14 cellular contexts compared by ENCODE assay signal in genomic region chr9:37295796-37296195, GRCh38.
DNase-seq lines count a peak whose midpoint lies in the region; ATAC-seq, FAIRE-seq and TF ChIP-seq lines count a peak whose summit lies in the region.
"Had no signal": no experiment of that assay in that cellular context is flagged by ENCODE, and none has a peak within 500 bp of the region (broad histone marks: within the 10 kb centered on the region; RNA-seq: fewer than 3 reads in every experiment).

No MANE protein-coding gene starts in this region.

- no peak overlapping the region for H3K27ac ChIP-seq in HepG2 (ENCODE audit: extremely low read length, insufficient read depth, low read length)
- no peak overlapping the region for H3K27ac ChIP-seq in right lobe of liver
- no peak overlapping the region for H3K27ac ChIP-seq in MM.1S (ENCODE audit: low read length)
- no peak overlapping the region for H3K27ac ChIP-seq in PC-9
- H3K27ac ChIP-seq: neutrophil had no signal

- no peak for TF ChIP-seq POLR2A in HepG2 (IDR thresholded peaks at IDR 0.05; ENCODE audit: insufficient read depth in 1 of 2, low read depth in 2 of 2, low read length in 2 of 2)
- no peak for TF ChIP-seq POLR2A in right lobe of liver (IDR thresholded peaks at IDR 0.05)

- POLR2A ChIA-PET in HepG2 (lab: Yijun Ruan, JAX) (no interaction called here), PC-9 (lab: Charles Lee; ENCODE audit: unreplicated experiment) (no interaction called here)

- H3K27me3 Mint-ChIP-seq in type B pancreatic cell, result no peaks in the 10 kb centered on the region

- no peaks in the 10 kb centered on the region for H4K20me1 ChIP-seq in HepG2 (ENCODE audit: insufficient read depth, low read length)
- H4K20me1 ChIP-seq in MM.1S (ENCODE audit: insufficient read depth, low read length), result no peaks in the 10 kb centered on the region
- no peaks in the 10 kb centered on the region; the same call in 1 of the 2 replicates for H4K20me1 ChIP-seq in PC-9 (ENCODE audit: insufficient read depth)

- H3K9ac ChIP-seq in HepG2 (ENCODE audit: insufficient read depth, low read depth, low read length), result no peak overlapping the region
- no peak overlapping the region for H3K9ac ChIP-seq in MM.1S (ENCODE audit: low read length)

- ATAC-seq in HepG2 (no peak), right lobe of liver (no peak), HG03342 (IDR thresholded peaks at IDR 0.05; ENCODE audit: unreplicated experiment) (no peak), sciatic nerve (no peak)

- H3K4me3 Mint-ChIP-seq in type B pancreatic cell, result no peak overlapping the region

- intact Hi-C loops in HepG2 (cut with micrococcal nuclease; ENCODE audit: unreplicated experiment) (no loop called here), right lobe of liver (cut with DNase I) (no loop called here), PC-9 (cut with micrococcal nuclease; ENCODE audit: unreplicated experiment) (no loop called here), sciatic nerve (cut with DNase I) (no loop called here)

- TF ChIP-seq CTCF in HepG2 (CRISPR knock-in tag; IDR thresholded peaks at IDR 0.05), result no peak
- peak in 1 of 4 donors; percentile 25 for TF ChIP-seq CTCF in right lobe of liver (IDR thresholded peaks at IDR 0.05)
- TF ChIP-seq CTCF in MM.1S (IDR thresholded peaks at IDR 0.05; ENCODE audit: low read length), result peak; percentile 40; the same call in 1 of the 2 replicates
- TF ChIP-seq CTCF in bronchial epithelial cell (IDR thresholded peaks at IDR 0.05; ENCODE audit: insufficient read depth, low read length, severe bottlenecking), result peak; percentile 26
- TF ChIP-seq CTCF in type B pancreatic cell (conservative IDR thresholded peaks at IDR 0.05), result peak; percentile 59
- TF ChIP-seq CTCF in PC-9 (conservative IDR thresholded peaks at IDR 0.05), result no peak; the same call in 1 of the 2 replicates

- no peak for TF ChIP-seq RAD21 in HepG2 (CRISPR knock-in tag; IDR thresholded peaks at IDR 0.05)

- no peak overlapping the region for H3K4me2 ChIP-seq in HepG2 (ENCODE audit: low read depth, low read length)
- peak overlapping the region; percentile 3; the same call in 1 of the 2 replicates for H3K4me2 ChIP-seq in MM.1S (ENCODE audit: low read depth, low read length)
- H3K4me2 ChIP-seq in PC-9, result no peak overlapping the region

- H3K9me2 ChIP-seq in MM.1S (replicated peaks; ENCODE audit: insufficient read depth, low read length), result no peaks in the 10 kb centered on the region
- H3K9me2 ChIP-seq in PC-9 (ENCODE audit: insufficient read depth), result no peaks in the 10 kb centered on the region

- in situ Hi-C loops in HepG2 (cut with HindIII; ENCODE audit: extremely low pct_ligation_motif_present, low pct_unique_long_range_greater_than_20kb), result no loop called here

- H3K36me3 ChIP-seq in HepG2 (replicated peaks in 1 of 2; ENCODE audit: control insufficient read depth in 1 of 2, insufficient read depth in 2 of 2, low read length in 2 of 2), result no peaks in the 10 kb centered on the region
- no peaks in the 10 kb centered on the region for H3K36me3 ChIP-seq in right lobe of liver
- no peaks in the 10 kb centered on the region for H3K36me3 ChIP-seq in MM.1S (replicated peaks; ENCODE audit: insufficient read depth, low read length)
- H3K36me3 ChIP-seq in bronchial epithelial cell (ENCODE audit: control insufficient read depth, insufficient read depth, low read length), result no peaks in the 10 kb centered on the region
- H3K36me3 ChIP-seq in PC-9 (ENCODE audit: low read depth), result no peaks in the 10 kb centered on the region
- H3K36me3 ChIP-seq: neutrophil had no signal

- H3K9me3 Mint-ChIP-seq in type B pancreatic cell, result no peaks in the 10 kb centered on the region
- H3K9me3 Mint-ChIP-seq: activated T-helper 2 cell treated with anti-CD3 and anti-CD28 coated beads, Interferon-gamma antibody, Interleukin-2, Interleukin-4, amounts not matched to agents 10 μg/mL and 5 μg/mL and 100 μg/mL, durations not matched to agents 14 hours and 24 hours and 36 hours had no signal

- H3K36me3 Mint-ChIP-seq in type B pancreatic cell, result no peaks in the 10 kb centered on the region

- H2AFZ ChIP-seq in HepG2 (ENCODE audit: low read length) (no peak overlapping the region), MM.1S (ENCODE audit: low read length) (no peak overlapping the region), PC-9 (no peak overlapping the region)

- H3K9me3 ChIP-seq in HepG2 (ENCODE audit: low read length) (no peaks in the 10 kb centered on the region), right lobe of liver (no peaks in the 10 kb centered on the region), MM.1S (replicated peaks; ENCODE audit: insufficient read depth, low read length) (no peaks in the 10 kb centered on the region), PC-9 (ENCODE audit: insufficient read depth, low read depth) (no peaks in the 10 kb centered on the region)
- H3K9me3 ChIP-seq: neutrophil had no signal

- no peak overlapping the region for H3K27ac Mint-ChIP-seq in type B pancreatic cell
- H3K27ac Mint-ChIP-seq: activated T-helper 2 cell treated with anti-CD3 and anti-CD28 coated beads, Interferon-gamma antibody, Interleukin-2, Interleukin-4, amounts not matched to agents 10 μg/mL and 5 μg/mL and 100 μg/mL, durations not matched to agents 14 hours and 24 hours and 36 hours had no signal

- CTCF ChIA-PET in HepG2 (lab: Yijun Ruan, JAX; ENCODE audit: low intra/inter-chr PET ratio, low total read pairs), result no interaction called here
- CTCF ChIA-PET in PC-9 (lab: Charles Lee), result no interaction called here

- H3K4me1 ChIP-seq in HepG2 (ENCODE audit: insufficient read depth, low read length) (no peaks in the 10 kb centered on the region), right lobe of liver (no peaks in the 10 kb centered on the region), MM.1S (ENCODE audit: low read length) (peaks cover 33% of the 10 kb centered on the region), PC-9 (replicated peaks; ENCODE audit: insufficient read depth) (peaks cover 7% of the 10 kb centered on the region)

- no peaks in the 10 kb centered on the region for H3K79me2 ChIP-seq in HepG2 (ENCODE audit: insufficient read depth, low read length)
- H3K79me2 ChIP-seq in MM.1S (ENCODE audit: low read length), result no peaks in the 10 kb centered on the region; the same call in none of the 2 replicates
- no peaks in the 10 kb centered on the region; the same call in 1 of the 2 replicates for H3K79me2 ChIP-seq in PC-9 (ENCODE audit: low read depth)

- BruUV-seq in HepG2 (replicated peaks; lab: Mats Ljungman, UMichigan) (no TSS peak), PC-9 (replicated peaks; lab: Mats Ljungman, UMichigan) (no TSS peak)

- TF ChIP-seq EP300 in HepG2 (IDR thresholded peaks at IDR 0.05; ENCODE audit: low read depth in 2 of 2, low read length in 2 of 2), result no peak
- no peak for TF ChIP-seq EP300 in HepG2 (CRISPR knock-in tag; IDR thresholded peaks at IDR 0.05; ENCODE audit: borderline replicate concordance)

- H3F3A ChIP-seq in MM.1S (ENCODE audit: insufficient read depth, low read length) (peaks cover 7% of the 10 kb centered on the region; the same call in 1 of the 2 replicates), PC-9 (ENCODE audit: insufficient read depth, low read depth) (no peaks in the 10 kb centered on the region)

- FAIRE-seq in HepG2 (lab: Jason Lieb, UNC) (no peak), bronchial epithelial cell (lab: Jason Lieb, UNC) (no peak)
- FAIRE-seq: TTC549 had no signal

- no peak for DNase-seq in HepG2 (ENCODE audit: low spot score)
- no peak for DNase-seq in right lobe of liver
- peak; percentile 27 for DNase-seq in MM.1S
- DNase-seq in bronchial epithelial cell (ENCODE audit: low read depth), result no peak
- DNase-seq in type B pancreatic cell (ENCODE audit: extremely low spot score, unreplicated experiment), result no peak
- no peak for DNase-seq in PC-9
- DNase-seq in sciatic nerve (ENCODE audit: low spot score), result no peak
- DNase-seq: effector CD4-positive, alpha-beta T cell; NCI-H510A treated with DMSO at 0.1 percent for 48 hours; stimulated activated CD4-positive, alpha-beta T cell treated with anti-CD3 and anti-CD28 coated beads, Interleukin-4, amount 100 ng/mL, for 4 hours had no signal

- no peaks in the 10 kb centered on the region for H3K27me3 ChIP-seq in HepG2 (ENCODE audit: control insufficient read depth in 1 of 2, insufficient read depth in 2 of 2, low read length in 2 of 2)
- no peaks in the 10 kb centered on the region for H3K27me3 ChIP-seq in right lobe of liver
- peaks cover 21% of the 10 kb centered on the region for H3K27me3 ChIP-seq in MM.1S (replicated peaks; ENCODE audit: insufficient read depth, low read length)
- no peaks in the 10 kb centered on the region for H3K27me3 ChIP-seq in bronchial epithelial cell (ENCODE audit: control insufficient read depth, insufficient read depth, low read length)
- H3K27me3 ChIP-seq in PC-9 (ENCODE audit: insufficient read depth, low read depth), result no peaks in the 10 kb centered on the region
- H3K27me3 ChIP-seq: neutrophil had no signal

- H3K4me3 ChIP-seq in HepG2 (replicated peaks in 1 of 3; ENCODE audit: insufficient read depth in 1 of 3, low read depth in 2 of 3, low read length in 3 of 3), result no peak overlapping the region
- H3K4me3 ChIP-seq in right lobe of liver, result no peak overlapping the region
- no peak overlapping the region for H3K4me3 ChIP-seq in MM.1S (ENCODE audit: low read length)
- H3K4me3 ChIP-seq in bronchial epithelial cell (ENCODE audit: low read depth, low read length), result no peak overlapping the region
- H3K4me3 ChIP-seq in PC-9, result no peak overlapping the region

- peaks cover 5% of the 10 kb centered on the region for H3K4me1 Mint-ChIP-seq in type B pancreatic cell (ENCODE audit: unreplicated experiment)

TF ChIP-seq in HepG2, 621 proteins besides CTCF, POLR2A, EP300 and RAD21 (continues in another document):
- TF ChIP-seq ZNF644 (CRISPR knock-in tag; IDR thresholded peaks at IDR 0.05; ENCODE audit: low read depth), result no peak
- TF ChIP-seq ZNF546 (CRISPR knock-in tag; conservative IDR thresholded peaks at IDR 0.05), result no peak
- no peak for TF ChIP-seq KMT2B (CRISPR knock-in tag; IDR thresholded peaks at IDR 0.05)
- TF ChIP-seq, protein P1, sequence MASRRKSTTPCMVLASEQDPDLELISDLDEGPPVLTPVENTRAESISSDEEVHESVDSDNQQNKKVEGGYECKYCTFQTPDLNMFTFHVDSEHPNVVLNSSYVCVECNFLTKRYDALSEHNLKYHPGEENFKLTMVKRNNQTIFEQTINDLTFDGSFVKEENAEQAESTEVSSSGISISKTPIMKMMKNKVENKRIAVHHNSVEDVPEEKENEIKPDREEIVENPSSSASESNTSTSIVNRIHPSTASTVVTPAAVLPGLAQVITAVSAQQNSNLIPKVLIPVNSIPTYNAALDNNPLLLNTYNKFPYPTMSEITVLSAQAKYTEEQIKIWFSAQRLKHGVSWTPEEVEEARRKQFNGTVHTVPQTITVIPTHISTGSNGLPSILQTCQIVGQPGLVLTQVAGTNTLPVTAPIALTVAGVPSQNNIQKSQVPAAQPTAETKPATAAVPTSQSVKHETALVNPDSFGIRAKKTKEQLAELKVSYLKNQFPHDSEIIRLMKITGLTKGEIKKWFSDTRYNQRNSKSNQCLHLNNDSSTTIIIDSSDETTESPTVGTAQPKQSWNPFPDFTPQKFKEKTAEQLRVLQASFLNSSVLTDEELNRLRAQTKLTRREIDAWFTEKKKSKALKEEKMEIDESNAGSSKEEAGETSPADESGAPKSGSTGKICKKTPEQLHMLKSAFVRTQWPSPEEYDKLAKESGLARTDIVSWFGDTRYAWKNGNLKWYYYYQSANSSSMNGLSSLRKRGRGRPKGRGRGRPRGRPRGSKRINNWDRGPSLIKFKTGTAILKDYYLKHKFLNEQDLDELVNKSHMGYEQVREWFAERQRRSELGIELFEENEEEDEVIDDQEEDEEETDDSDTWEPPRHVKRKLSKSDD (CRISPR knock-in tag; IDR thresholded peaks at IDR 0.05; ENCODE audit: low read depth), result no peak

Comparison
In these comparisons a context has a peak if more than half of its experiments do, and no peak if none do; other contexts are left out.
1. CTCF ChIP-seq: peak in MM.1S (single experiment), bronchial epithelial cell (single experiment) and type B pancreatic cell (single experiment); none in HepG2 (single experiment) and PC-9 (single experiment).